10 cellular contexts compared by ENCODE assay signal in genomic region chr22:43826142-43827093, GRCh38. TPM values are rescaled to one million over a fixed set of nuclear protein-coding genes. Genes with fewer than 3 reads are reported as not detected.
DNase-seq lines count a peak whose midpoint lies in the region; ATAC-seq, FAIRE-seq and TF ChIP-seq lines count a peak whose summit lies in the region.
"Had no signal": no experiment of that assay in that cellular context is flagged by ENCODE, and none has a peak within 500 bp of the region (broad histone marks: within the 10 kb centered on the region; RNA-seq: fewer than 3 reads in every experiment).

No MANE protein-coding gene starts in this region.

- H4K20me1 ChIP-seq in IMR-90 (ENCODE audit: insufficient read depth, low read length): no peaks in the 10 kb centered on the region; the same call in 1 of the 2 replicates

- H3K36me3 Mint-ChIP-seq in brain: peaks cover 13% of the 10 kb centered on the region

- H3K36me3 ChIP-seq in IMR-90 (ENCODE audit: control insufficient read depth, insufficient read depth, low read length) (no peaks in the 10 kb centered on the region), mucosa of descending colon (ENCODE audit: low read depth) (no peaks in the 10 kb centered on the region), colonic mucosa (no peaks in the 10 kb centered on the region)

- POLR2A ChIA-PET in IMR-90 (lab: Charles Lee; ENCODE audit: unreplicated experiment): no interaction called here

- H4K5ac ChIP-seq in IMR-90 (ENCODE audit: low read depth, low read length): no peak overlapping the region; the same call in 1 of the 2 replicates

- H2BK15ac ChIP-seq in IMR-90 (ENCODE audit: low read depth, low read length): no peak overlapping the region

- H3K9me1 ChIP-seq in IMR-90 (ENCODE audit: insufficient read depth, low read length): peaks cover 13% of the 10 kb centered on the region

- TF ChIP-seq CTCF in IMR-90 (conservative IDR thresholded peaks at IDR 0.05; ENCODE audit: low read depth, low read length) (peak; percentile 45), brain (conservative IDR thresholded peaks at IDR 0.05) (peak in 1 of 2 experiments; percentile 26), mucosa of descending colon (IDR thresholded peaks at IDR 0.05) (no peak), D721Med (IDR thresholded peaks at IDR 0.05; ENCODE audit: insufficient read depth, missing control alignments) (no peak), colonic mucosa (IDR thresholded peaks at IDR 0.05) (no peak)

- no peak overlapping the region for H3K56ac ChIP-seq in IMR-90 (ENCODE audit: extremely low read depth, insufficient read depth, low read length)

- intact Hi-C loops in IMR-90 (cut with micrococcal nuclease): loop anchor here (1.0 kb wide), 1 partner anchor 438 kb away; no protein-coding TSS in a partner anchor
- intact Hi-C loops in mucosa of descending colon (cut with DNase I, micrococcal nuclease): no loop called here
- intact Hi-C loops in colonic mucosa (cut with DNase I): loop anchor here (5.0 to 10.0 kb wide), 2 partner anchors 118 to 439 kb away; no protein-coding TSS in a partner anchor

- no peak for FAIRE-seq in D721Med (lab: Jason Lieb, UNC)

- H3K14ac ChIP-seq in IMR-90 (replicated peaks; ENCODE audit: low read depth, low read length): 0 out of 2 replicates have a peak overlapping the region, but pooled peaks have one; percentile 13

- H3K4me1 Mint-ChIP-seq in brain: peaks cover 86% of the 10 kb centered on the region

- peak overlapping the region; percentile 33; the same call in 1 of the 2 replicates for H3K27ac ChIP-seq in IMR-90 (ENCODE audit: insufficient read depth, low read length)
- no peak overlapping the region for H3K27ac ChIP-seq in colonic mucosa

- peak overlapping the region in 4 of 5 experiments; percentile 4 to 46 (median 26) for H3K4me3 Mint-ChIP-seq in brain
- H3K4me3 Mint-ChIP-seq: neural crest cell had no signal

- H2AK5ac ChIP-seq in IMR-90 (ENCODE audit: low read depth, low read length): no peak overlapping the region

- H3K4me3 ChIP-seq in IMR-90 (ENCODE audit: insufficient read depth, low read depth, low read length) (no peak overlapping the region), mucosa of descending colon (no peak overlapping the region), colonic mucosa (no peak overlapping the region)

- TF ChIP-seq RAD21 in IMR-90 (IDR thresholded peaks at IDR 0.05; ENCODE audit: low read length): peak; percentile 56

- CTCF ChIA-PET in IMR-90 (lab: Yijun Ruan, JAX): interaction anchor here (0.6 to 1.7 kb wide), 11 partner anchors 9 to 639 kb away, joined by 3 to 8 read pairs (median 4); partner anchors contain the start of genes EFCAB6 and TTLL12

- dilution Hi-C loops in IMR-90 (cut with HindIII; ENCODE audit: low sequenced_read_pairs, unreplicated experiment): no loop called here

- H3K18ac ChIP-seq in IMR-90 (ENCODE audit: low read depth, low read length): peak overlapping the region; percentile 32

- no peaks in the 10 kb centered on the region for H3K79me1 ChIP-seq in IMR-90 (ENCODE audit: low read depth in 1 of 2, low read length in 2 of 2)

- no peaks in the 10 kb centered on the region for H3K27me3 Mint-ChIP-seq in brain

- no peaks in the 10 kb centered on the region for H3K27me3 ChIP-seq in IMR-90 (ENCODE audit: control insufficient read depth, insufficient read depth, low read length)
- no peaks in the 10 kb centered on the region for H3K27me3 ChIP-seq in colonic mucosa

- no peak overlapping the region for H4K8ac ChIP-seq in IMR-90 (ENCODE audit: low read depth in 2 of 2, low read length in 2 of 2)

- no peak overlapping the region for H3K23ac ChIP-seq in IMR-90 (ENCODE audit: low read depth, low read length)

- H2BK20ac ChIP-seq in IMR-90 (ENCODE audit: low read depth, low read length): no peak overlapping the region

- WGBS in IMR-90 (ENCODE audit: extremely low coverage in 2 of 2, insufficient read length in 1 of 2), 2 experiments: 31% methylated on average over 2 of the region's 19 CpGs; no CpG with 5 or more reads in 1 of the 2 experiments

- peak overlapping the region; percentile 49 to 100 (median 81) for H3K27ac Mint-ChIP-seq in brain

- peak; percentile 70 for ATAC-seq in IMR-90 (ENCODE audit: low read depth)
- ATAC-seq in mucosa of descending colon: peak; percentile 28

- H3K9me3 ChIP-seq in IMR-90 (ENCODE audit: control insufficient read depth, insufficient read depth, low read length) (no peaks in the 10 kb centered on the region), mucosa of descending colon (no peaks in the 10 kb centered on the region), colonic mucosa (no peaks in the 10 kb centered on the region)

- BruUV-seq in IMR-90 (replicated peaks; lab: Mats Ljungman, UMichigan): no TSS peak

- in situ Hi-C loops in IMR-90 (cut with MboI; ENCODE audit: low sequenced_read_pairs): no loop called here

- no peak overlapping the region for H2BK5ac ChIP-seq in IMR-90 (ENCODE audit: low read depth, low read length, poor library complexity, severe bottlenecking)

- no peak overlapping the region for H3K9ac ChIP-seq in IMR-90 (ENCODE audit: low read depth, low read length)
- no peak overlapping the region for H3K9ac ChIP-seq in colonic mucosa (ENCODE audit: low read depth in 2 of 2, low read length in 2 of 2)

- TF ChIP-seq POLR2A in IMR-90 (IDR thresholded peaks at IDR 0.05; ENCODE audit: low read depth, low read length): no peak

- no peaks in the 10 kb centered on the region for H3K9me3 Mint-ChIP-seq in brain
- H3K9me3 Mint-ChIP-seq: neural crest cell had no signal

- H3K4me2 ChIP-seq in IMR-90 (ENCODE audit: low read depth, low read length): peak overlapping the region; percentile 30

- H3K4me1 ChIP-seq in IMR-90 (ENCODE audit: control insufficient read depth, insufficient read depth, low read length) (peaks cover 44% of the 10 kb centered on the region), mucosa of descending colon (ENCODE audit: low read depth) (no peaks in the 10 kb centered on the region), colonic mucosa (no peaks in the 10 kb centered on the region)

- peak; percentile 81 for DNase-seq in COLO668 (lab: John Stamatoyannopoulos, UW; ENCODE audit: unreplicated experiment)
- DNase-seq in IMR-90: peak; percentile 81
- peak in 1 of 3 donors; percentile 24 for DNase-seq in mucosa of descending colon
- DNase-seq in D721Med (ENCODE audit: insufficient read length, low spot score): no peak
- DNase-seq in activated naive CD4-positive, alpha-beta T cell (lab: John Stamatoyannopoulos, UW): no peak
- DNase-seq in colonic mucosa: no peak
- no peak for DNase-seq in NCI-H774 (lab: John Stamatoyannopoulos, UW)

- peak overlapping the region; percentile 35 for H2AFZ ChIP-seq in IMR-90 (replicated peaks; ENCODE audit: low read length, poor library complexity)

- no peak overlapping the region for H4K91ac ChIP-seq in IMR-90 (ENCODE audit: insufficient read depth, low read depth, low read length)

- 0 out of 2 replicates have a peak overlapping the region, but pooled peaks have one; percentile 37 for H2BK120ac ChIP-seq in IMR-90 (ENCODE audit: low read depth, low read length)

- no peak overlapping the region for H3K4ac ChIP-seq in IMR-90 (ENCODE audit: low read depth, low read length)

- no peak overlapping the region for H2AK9ac ChIP-seq in IMR-90 (replicated peaks; ENCODE audit: low read depth, low read length, poor library complexity)

TF ChIP-seq in IMR-90, 13 proteins besides CTCF, POLR2A, EP300 and RAD21 (continues in another document):
- TF ChIP-seq FOS (IDR thresholded peaks at IDR 0.05; ENCODE audit: low read depth, low read length) (no peak), SMC3 (IDR thresholded peaks at IDR 0.05; ENCODE audit: low read depth, low read length) (peak; percentile 23; the same call in 1 of the 2 replicates), MAFK (IDR thresholded peaks at IDR 0.05; ENCODE audit: low read depth, low read length) (peak; percentile 95), RFX5 (IDR thresholded peaks at IDR 0.05; ENCODE audit: low read depth, low read length) (no peak), NFE2L2 (IDR thresholded peaks at IDR 0.05; ENCODE audit: low read depth, low read length) (no peak), MXI1 (IDR thresholded peaks at IDR 0.05; ENCODE audit: borderline replicate concordance, low read depth, low read length) (no peak), RCOR1 (IDR thresholded peaks at IDR 0.05; ENCODE audit: insufficient replicate concordance, low read length) (no peak), CEBPB (IDR thresholded peaks at IDR 0.05; ENCODE audit: low read depth, low read length) (no peak)
- TF ChIP-seq, protein P1, sequence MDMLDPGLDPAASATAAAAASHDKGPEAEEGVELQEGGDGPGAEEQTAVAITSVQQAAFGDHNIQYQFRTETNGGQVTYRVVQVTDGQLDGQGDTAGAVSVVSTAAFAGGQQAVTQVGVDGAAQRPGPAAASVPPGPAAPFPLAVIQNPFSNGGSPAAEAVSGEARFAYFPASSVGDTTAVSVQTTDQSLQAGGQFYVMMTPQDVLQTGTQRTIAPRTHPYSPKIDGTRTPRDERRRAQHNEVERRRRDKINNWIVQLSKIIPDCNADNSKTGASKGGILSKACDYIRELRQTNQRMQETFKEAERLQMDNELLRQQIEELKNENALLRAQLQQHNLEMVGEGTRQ (IDR thresholded peaks at IDR 0.05; ENCODE audit: low read depth, low read length): no peak
- TF ChIP-seq, protein P2, sequence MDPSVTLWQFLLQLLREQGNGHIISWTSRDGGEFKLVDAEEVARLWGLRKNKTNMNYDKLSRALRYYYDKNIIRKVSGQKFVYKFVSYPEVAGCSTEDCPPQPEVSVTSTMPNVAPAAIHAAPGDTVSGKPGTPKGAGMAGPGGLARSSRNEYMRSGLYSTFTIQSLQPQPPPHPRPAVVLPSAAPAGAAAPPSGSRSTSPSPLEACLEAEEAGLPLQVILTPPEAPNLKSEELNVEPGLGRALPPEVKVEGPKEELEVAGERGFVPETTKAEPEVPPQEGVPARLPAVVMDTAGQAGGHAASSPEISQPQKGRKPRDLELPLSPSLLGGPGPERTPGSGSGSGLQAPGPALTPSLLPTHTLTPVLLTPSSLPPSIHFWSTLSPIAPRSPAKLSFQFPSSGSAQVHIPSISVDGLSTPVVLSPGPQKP (IDR thresholded peaks at IDR 0.05; ENCODE audit: borderline replicate concordance, low read depth, low read length): no peak

RNA-seq across cellular contexts. Expression of gene EFCAB6, which starts 14.3 kb away (rescaled TPM):
- total RNA-seq in IMR-90 (2012; rRNA removed): 1.1 TPM in 2 replicates
- 0.30 and 0.44 TPM in 2 replicates for polyA plus RNA-seq in IMR-90 (2012; rRNA removed)
- 0.15 and 0.18 TPM in 2 replicates for polyA plus RNA-seq in IMR-90 (2012; cell fraction: cytosol; rRNA removed)
- polyA plus RNA-seq in IMR-90 (2012; cell fraction: nucleus; rRNA removed; ENCODE audit: low replicate concordance): 0.08 and 0.49 TPM in 2 replicates
- 0.90 TPM for polyA plus RNA-seq in brain (ENCODE audit: insufficient read depth, low read depth, low replicate concordance)
- total RNA-seq in mucosa of descending colon: 1 to 10 TPM; 1.1 to 1.8 (median 1.7) TPM
- total RNA-seq in colonic mucosa: under 1 TPM; 0.35 to 0.80 TPM

RNA-seq across cellular contexts. Expression of gene SULT4A1, which starts 35.9 kb away (rescaled TPM):
- 1.1 TPM in 2 replicates for total RNA-seq in IMR-90 (2012; rRNA removed)
- polyA plus RNA-seq in IMR-90 (2012; rRNA removed): 4.8 and 5.2 TPM in 2 replicates
- 1.5 and 2.4 TPM in 2 replicates for polyA plus RNA-seq in IMR-90 (2012; cell fraction: cytosol; rRNA removed)
- polyA plus RNA-seq in IMR-90 (2012; cell fraction: nucleus; rRNA removed; ENCODE audit: low replicate concordance): 41.6 and 44.7 TPM in 2 replicates
- polyA plus RNA-seq in brain (ENCODE audit: insufficient read depth, low read depth, low replicate concordance): 41.8 TPM
- total RNA-seq in mucosa of descending colon: 1 to 10 TPM in 1 of 3 donors, under 1 TPM in 1, not detected in 1; 0.34 to 4.1 TPM
- total RNA-seq in colonic mucosa: under 1 TPM; 0.10 to 0.82 TPM
- total RNA-seq: activated CD8-positive, alpha-beta memory T cell treated with anti-CD3 and anti-CD28 coated beads for 36 hours had no signal

Comparison
In these comparisons a context has a peak if more than half of its experiments do, and no peak if none do; other contexts are left out.
1. DNase-seq: peak in COLO668 (single experiment) and IMR-90 (single experiment); none in D721Med (single experiment), activated naive CD4-positive, alpha-beta T cell (0 of 4), colonic mucosa (single experiment) and NCI-H774 (single experiment).
2. intact Hi-C loops: an anchor here in IMR-90 (1.0 kb wide) and colonic mucosa (5.0 to 10.0 kb wide); none called in mucosa of descending colon.